ENCODE assay signal across 18 cellular contexts in the genomic region with DNA sequence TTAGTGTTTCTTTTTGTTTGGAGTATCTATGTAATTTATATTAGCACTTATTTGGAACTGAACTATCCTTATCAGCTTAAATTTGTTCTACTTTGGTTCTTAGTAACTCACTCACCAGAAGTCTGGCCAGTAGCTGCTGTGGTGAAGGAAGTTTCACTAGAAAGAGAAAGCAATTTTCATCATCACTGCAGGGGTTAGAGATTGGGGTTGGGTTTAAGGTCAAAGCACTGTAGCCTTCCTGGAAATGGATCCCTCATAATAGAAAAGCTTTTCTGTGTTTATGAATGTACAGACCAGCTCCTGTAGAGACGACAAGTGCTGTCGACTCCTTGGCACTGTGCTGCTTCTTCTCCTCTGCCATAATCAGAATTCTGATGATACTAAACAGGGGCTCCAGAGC. TPM values are rescaled to one million over a fixed set of nuclear protein-coding genes. Genes with fewer than 3 reads are reported as not detected.
DNase-seq lines count a peak whose midpoint lies in the region; ATAC-seq and TF ChIP-seq lines count a peak whose summit lies in the region.
"Had no signal": no experiment of that assay in that cellular context is flagged by ENCODE, and none has a peak within 500 bp of the region (broad histone marks: within the 10 kb centered on the region; RNA-seq: fewer than 3 reads in every experiment).

No MANE protein-coding gene starts in this region.

- no peaks in the 10 kb centered on the region for H3K27me3 ChIP-seq in left lung
- H3K27me3 ChIP-seq in H7 (ENCODE audit: control insufficient read depth, insufficient read depth, low read length) = no peaks in the 10 kb centered on the region

- H3K4me3 ChIP-seq in GM12865 (ENCODE audit: low read depth, low read length) = no peak overlapping the region
- no peak overlapping the region for H3K4me3 ChIP-seq in left lung
- H3K4me3 ChIP-seq in H7 (ENCODE audit: insufficient read depth, low read depth, low read length) = no peak overlapping the region
- H3K4me3 ChIP-seq: A549, SK-N-MC had no signal

- no peaks in the 10 kb centered on the region for H3K9me3 ChIP-seq in left lung
- H3K9me3 ChIP-seq: A549, Caco-2 had no signal

- intact Hi-C loops in left lung (cut with DNase I) = no loop called here

- peak; percentile 4 for DNase-seq in GM12865 (ENCODE audit: low read depth)
- DNase-seq in OCI-M1 (lab: John Stamatoyannopoulos, UW) = peak; percentile 33
- no peak for DNase-seq in left lung
- DNase-seq in hypothalamus (lab: John Stamatoyannopoulos, UW) = no peak
- DNase-seq in H7 = no peak
- DNase-seq in RKO (ENCODE audit: low spot score) = no peak
- DNase-seq: Caco-2; HFFc6; NCI-H1436; NCI-H2227 treated with DMSO at 0.1 percent for 48 hours; NCI-H524 treated with DMSO at 0.1 percent for 48 hours; NK-92 treated with Interleukin-12 subunit alpha and Interleukin-12 subunit beta, amount 100 ng/mL, for 24 hours had no signal

- no peak overlapping the region for H3K27ac ChIP-seq in left lung
- H3K27ac ChIP-seq: A549, C4-2B, SK-N-MC had no signal

- no peaks in the 10 kb centered on the region for H3K4me1 ChIP-seq in left lung
- H3K4me1 ChIP-seq: A549, Caco-2 had no signal

- TF ChIP-seq CTCF in GM12865 (IDR thresholded peaks at IDR 0.05; ENCODE audit: insufficient read depth, low read depth, low read length, missing control alignments) (no peak), left lung (IDR thresholded peaks at IDR 0.05) (no peak)

- no peaks in the 10 kb centered on the region for H3K36me3 ChIP-seq in left lung
- H3K36me3 ChIP-seq in H7 (replicated peaks; ENCODE audit: control insufficient read depth, insufficient read depth, low read length) = no peaks in the 10 kb centered on the region

- ATAC-seq in GM19351 (IDR thresholded peaks at IDR 0.05; ENCODE audit: unreplicated experiment) (peak; percentile 57), left lung (peak; percentile 24), HG02588 (IDR thresholded peaks at IDR 0.05; ENCODE audit: unreplicated experiment) (no peak)
- ATAC-seq: A549 had no signal

RNA-seq across cellular contexts. Expression of a gene that starts 22.2 kb away (rescaled TPM):
- total RNA-seq in left lung = not detected
- not detected in 2 replicates for total RNA-seq in H7 (2014; rRNA removed; shearing (Covaris generic))
- total RNA-seq: Caco-2, H1, HFFc6 had no signal

Comparison
In these comparisons a context has a peak if more than half of its experiments do, and no peak if none do; other contexts are left out.
1. DNase-seq: peak in GM12865 (single experiment) and OCI-M1 (single experiment); none in left lung (0 of 2), hypothalamus (0 of 51), H7 (single experiment) and RKO (single experiment).